9 cellular contexts compared by ENCODE assay signal in the genomic region with DNA sequence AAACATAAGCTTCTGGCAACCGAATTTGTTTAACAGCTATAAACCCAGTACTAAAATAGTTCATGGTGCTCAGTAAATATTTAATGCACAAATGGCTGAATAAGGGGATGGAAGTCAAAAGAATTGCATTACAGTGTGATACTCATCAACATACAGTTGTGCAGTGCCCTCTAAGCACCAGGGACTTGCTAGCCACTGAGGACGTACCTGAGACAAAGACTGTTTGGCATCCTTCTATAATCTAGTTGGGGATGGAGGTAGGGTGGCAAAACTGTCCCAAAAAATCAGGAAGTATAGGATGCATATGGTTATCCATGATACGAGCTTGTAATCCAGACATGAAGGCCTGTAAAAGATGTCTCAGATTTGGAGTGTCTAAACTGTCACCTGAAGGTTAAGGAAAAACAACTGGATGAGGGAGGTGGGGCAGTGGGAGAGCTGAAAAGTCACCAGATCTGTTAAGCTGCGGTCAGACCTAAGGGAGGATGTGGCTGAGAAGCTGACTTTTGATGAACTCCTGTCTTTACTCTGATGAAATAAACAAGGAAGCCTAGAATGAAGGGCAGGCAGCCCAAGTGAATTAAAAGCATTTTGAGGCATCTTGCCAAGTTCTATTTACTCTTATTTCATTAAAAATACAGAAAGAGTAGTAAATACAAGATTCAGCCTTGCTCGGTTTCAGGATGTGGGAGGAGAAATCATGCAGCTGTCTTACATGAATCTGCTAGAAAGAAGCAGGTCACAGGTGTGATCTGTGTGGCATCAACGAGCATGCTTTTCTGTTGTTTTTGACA. TPM values are rescaled to one million over a fixed set of nuclear protein-coding genes. Genes with fewer than 3 reads are reported as not detected.
DNase-seq lines count a peak whose midpoint lies in the region; ATAC-seq, FAIRE-seq and TF ChIP-seq lines count a peak whose summit lies in the region.
"Had no signal": no experiment of that assay in that cellular context is flagged by ENCODE, and none has a peak within 500 bp of the region (broad histone marks: within the 10 kb centered on the region; RNA-seq: fewer than 3 reads in every experiment).

No MANE protein-coding gene starts in this region.

- no peaks in the 10 kb centered on the region for H3K9me3 ChIP-seq in colonic mucosa
- H3K9me3 ChIP-seq in upper lobe of right lung, result no peaks in the 10 kb centered on the region

- H3K27ac ChIP-seq in colonic mucosa, result no peak overlapping the region
- H3K27ac ChIP-seq in upper lobe of right lung, result no peak overlapping the region
- H3K27ac ChIP-seq: parathyroid adenoma had no signal

- H3K4me1 ChIP-seq in colonic mucosa (no peaks in the 10 kb centered on the region), upper lobe of right lung (no peaks in the 10 kb centered on the region)
- H3K4me1 ChIP-seq: parathyroid adenoma had no signal

- no peak for DNase-seq in GM18507 (ENCODE audit: extremely low spot score, insufficient read length, low read depth)
- peak; percentile 68 for DNase-seq in H4 (ENCODE audit: low spot score)
- DNase-seq in MV-4-11 (lab: John Stamatoyannopoulos, UW), result peak; percentile 66
- peak; percentile 27 for DNase-seq in colonic mucosa
- DNase-seq in AG08395 (ENCODE audit: low spot score), result no peak
- no peak for DNase-seq in T1000 (lab: John Stamatoyannopoulos, UW)
- DNase-seq in upper lobe of right lung, result no peak
- DNase-seq in NCI-H1694 (lab: John Stamatoyannopoulos, UW), result no peak

- H3K4me3 ChIP-seq in colonic mucosa (no peak overlapping the region), upper lobe of right lung (no peak overlapping the region)

- peak; percentile 88 for FAIRE-seq in GM18507 (lab: Jason Lieb, UNC)

- TF ChIP-seq CTCF in colonic mucosa (IDR thresholded peaks at IDR 0.05) (no peak), upper lobe of right lung (IDR thresholded peaks at IDR 0.05) (no peak)

- H3K36me3 ChIP-seq in colonic mucosa, result no peaks in the 10 kb centered on the region
- no peaks in the 10 kb centered on the region for H3K36me3 ChIP-seq in upper lobe of right lung

- ATAC-seq in upper lobe of right lung, result no peak

- H3K27me3 ChIP-seq in colonic mucosa (no peaks in the 10 kb centered on the region), upper lobe of right lung (no peaks in the 10 kb centered on the region)

- H3K9ac ChIP-seq in colonic mucosa (ENCODE audit: low read depth in 2 of 2, low read length in 2 of 2), result no peak overlapping the region
- H3K9ac ChIP-seq: parathyroid adenoma had no signal

- intact Hi-C loops in colonic mucosa (cut with DNase I), result no loop called here
- intact Hi-C loops in upper lobe of right lung (cut with DNase I), result no loop called here

RNA-seq across cellular contexts. Expression of a gene that starts 12.0 kb away (rescaled TPM):
- 0.02 TPM in 1 of 2 replicates, not detected in the other for total RNA-seq in H4 (2014; rRNA removed; shearing (Covaris generic))
- total RNA-seq in colonic mucosa (1 to 10 TPM; 2.5 to 2.6 TPM), upper lobe of right lung (2.4 TPM)

Comparison
In these comparisons a context has a peak if more than half of its experiments do, and no peak if none do; other contexts are left out.
1. DNase-seq: peak in H4 (single experiment), MV-4-11 (single experiment) and colonic mucosa (single experiment); none in GM18507 (single experiment), AG08395 (single experiment), T1000 (single experiment), upper lobe of right lung (single experiment) and NCI-H1694 (single experiment).